Comparison of ENCODE assay signal across 14 cellular contexts in genomic region chr7:53272081-53272480, GRCh38.
"Had no signal": no experiment of that assay in that cellular context is flagged by ENCODE, and none has a peak within 500 bp of the region (broad histone marks: within the 10 kb centered on the region; RNA-seq: fewer than 3 reads in every experiment).

No MANE protein-coding gene starts in this region.

- H3K9ac ChIP-seq: parathyroid adenoma had no signal

- H3K36me3 ChIP-seq: thyroid gland had no signal

- H3K79me2 ChIP-seq: parathyroid adenoma had no signal

- ATAC-seq: activated T-helper 17 cell treated with anti-CD3 and anti-CD28 coated beads, Interleukin-2, amount 50 U/mL, for 72 hours; stimulated activated naive B cell treated with anti-CD40 and anti-IgM and Interleukin-4, amounts not matched to agents 10 μg/mL and 1 μg/mL and 100 μg/mL, for 72 hours had no signal

- H3K27me3 ChIP-seq: thyroid gland had no signal

- DNase-seq: activated CD4-positive, alpha-beta T cell treated with anti-CD3 and anti-CD28 coated beads, Interleukin-2, amount 50 U/mL, for 48 hours; activated naive CD4-positive, alpha-beta T cell treated with Interleukin-2 at 50 U/mL for 16 hours; anterior cingulate cortex; cerebellar nuclear complex; effector CD8-positive, alpha-beta T cell; foreskin fibroblast; hypothalamus; kidney glomerular epithelial cell; stimulated activated CD4-positive, alpha-beta T cell treated with anti-CD3 and anti-CD28 coated beads, Interleukin-2, amount 100 ng/mL, for 48 hours; stimulated activated naive B cell treated with anti-CD40 and anti-IgM and Interleukin-4, amounts not matched to agents 10 μg/mL and 1 μg/mL and 100 μg/mL, for 72 hours; T-helper 9 cell; thyroid gland had no signal

- H3K4me1 ChIP-seq: parathyroid adenoma, thyroid gland had no signal

- H3K27ac ChIP-seq: parathyroid adenoma, thyroid gland had no signal

- H3K4me3 ChIP-seq: thyroid gland had no signal

- H3K9me3 ChIP-seq: thyroid gland had no signal

- H2AFZ ChIP-seq: parathyroid adenoma had no signal
